Comparison of ENCODE assay signal across 8 cellular contexts in the genomic region with DNA sequence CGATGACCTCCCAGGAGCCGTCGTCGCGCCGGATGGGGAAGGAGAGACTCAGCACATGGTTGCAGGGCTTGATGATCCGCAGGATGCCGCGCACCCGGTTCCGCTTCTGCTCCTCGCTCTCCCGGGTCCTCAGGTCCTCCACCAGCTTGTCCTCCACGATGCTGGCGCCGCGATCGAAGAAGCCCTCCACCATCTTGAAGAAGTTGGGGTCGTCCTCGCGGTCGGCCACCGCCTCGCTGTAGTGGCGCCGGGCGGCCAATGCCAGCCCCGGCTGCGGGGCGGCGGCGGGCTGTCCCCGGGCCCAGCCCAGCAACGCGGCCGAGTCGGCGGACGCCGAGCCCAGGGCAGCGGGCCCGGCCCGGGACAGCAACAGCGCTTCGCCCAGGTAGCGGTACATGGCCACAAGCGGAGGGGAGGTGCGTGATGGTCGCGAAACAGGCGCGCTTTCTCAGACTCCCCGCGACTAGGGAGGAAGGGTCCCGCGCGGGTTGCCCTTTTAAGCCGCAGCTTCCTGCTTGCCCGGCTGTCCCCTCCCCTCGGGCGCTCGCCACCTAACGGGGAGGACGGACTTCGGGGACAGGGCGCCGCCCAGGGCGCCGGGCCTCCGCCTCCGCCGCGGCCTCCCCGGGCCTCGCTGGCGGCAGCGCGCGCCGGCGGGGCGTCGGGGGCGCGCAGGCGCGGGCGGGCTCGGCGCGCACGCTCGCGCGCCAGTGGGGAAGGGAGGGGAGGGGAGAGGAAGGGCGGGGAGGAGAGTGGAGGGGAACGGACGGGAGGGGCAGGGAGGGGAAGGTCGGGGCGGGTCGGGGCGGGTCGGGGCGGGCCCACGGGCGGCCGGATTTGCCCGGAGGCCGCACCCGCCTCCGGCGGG. TPM values are rescaled to one million over a fixed set of nuclear protein-coding genes. Genes with fewer than 3 reads are reported as not detected.
DNase-seq lines count a peak whose midpoint lies in the region; ATAC-seq and TF ChIP-seq lines count a peak whose summit lies in the region.

A gene (minus strand): TSS at position 471 of the 868 bp plus-strand sequence. CDS start 74 bp downstream, at position 397.
A gene with protein sequence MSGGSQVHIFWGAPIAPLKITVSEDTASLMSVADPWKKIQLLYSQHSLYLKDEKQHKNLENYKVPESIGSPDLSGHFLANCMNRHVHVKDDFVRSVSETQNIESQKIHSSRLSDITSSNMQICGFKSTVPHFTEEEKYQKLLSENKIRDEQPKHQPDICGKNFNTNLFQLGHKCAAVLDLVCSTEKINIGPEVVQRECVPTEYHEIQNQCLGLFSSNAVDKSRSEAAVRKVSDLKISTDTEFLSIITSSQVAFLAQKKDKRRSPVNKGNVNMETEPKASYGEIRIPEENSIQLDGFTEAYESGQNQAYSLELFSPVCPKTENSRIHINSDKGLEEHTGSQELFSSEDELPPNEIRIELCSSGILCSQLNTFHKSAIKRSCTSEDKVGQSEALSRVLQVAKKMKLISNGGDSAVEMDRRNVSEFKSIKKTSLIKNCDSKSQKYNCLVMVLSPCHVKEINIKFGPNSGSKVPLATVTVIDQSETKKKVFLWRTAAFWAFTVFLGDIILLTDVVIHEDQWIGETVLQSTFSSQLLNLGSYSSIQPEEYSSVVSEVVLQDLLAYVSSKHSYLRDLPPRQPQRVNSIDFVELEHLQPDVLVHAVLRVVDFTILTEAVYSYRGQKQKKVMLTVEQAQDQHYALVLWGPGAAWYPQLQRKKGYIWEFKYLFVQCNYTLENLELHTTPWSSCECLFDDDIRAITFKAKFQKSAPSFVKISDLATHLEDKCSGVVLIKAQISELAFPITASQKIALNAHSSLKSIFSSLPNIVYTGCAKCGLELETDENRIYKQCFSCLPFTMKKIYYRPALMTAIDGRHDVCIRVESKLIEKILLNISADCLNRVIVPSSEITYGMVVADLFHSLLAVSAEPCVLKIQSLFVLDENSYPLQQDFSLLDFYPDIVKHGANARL (plus strand): TSS at position 834 of the 868 bp plus-strand sequence. CDS start 56,149 bp downstream, outside the sequence.

- H3K9ac ChIP-seq in PC-3 (ENCODE audit: low read length) (peak within 1 kb of the TSS; percentile 89), muscle layer of colon (ENCODE audit: low read length) (peak within 1 kb of the TSS; percentile 35)

- H3K4me3 ChIP-seq in PC-3 (ENCODE audit: low read length) (peak within 1 kb of the TSS; percentile 90), muscle layer of colon (ENCODE audit: low read depth in 1 of 2, low read length in 2 of 2) (peak within 1 kb of the TSS; percentile 72 to 78)

- peaks cover 7% of the 10 kb centered on the region for H3F3A ChIP-seq in PC-3 (ENCODE audit: low read length, unreplicated experiment)

- H3K27ac Mint-ChIP-seq in activated T-cell treated with anti-CD3 and anti-CD28 coated beads, Interleukin-2, amount 50 U/mL, for 24 hours = peak within 1 kb of the TSS; percentile 96

- H3K36me3 Mint-ChIP-seq in activated T-cell treated with anti-CD3 and anti-CD28 coated beads, Interleukin-2, amount 50 U/mL, for 24 hours (ENCODE audit: low read depth) = peaks cover 77% of the 10 kb centered on the region

- peak; percentile 67 for ATAC-seq in GM21367 (IDR thresholded peaks at IDR 0.05; ENCODE audit: unreplicated experiment)
- ATAC-seq in PC-3 = peak; percentile 59
- peak; percentile 84 for ATAC-seq in esophagus mucosa

- TF ChIP-seq CTCF in PC-3 (conservative IDR thresholded peaks at IDR 0.05; ENCODE audit: low read depth, low read length) = no peak

- no peaks in the 10 kb centered on the region for H3K9me2 ChIP-seq in PC-3 (replicated peaks; ENCODE audit: low read length)

- H3K27ac ChIP-seq in PC-3 (ENCODE audit: low read length) = peak within 1 kb of the TSS; percentile 84
- H3K27ac ChIP-seq in muscle layer of colon (ENCODE audit: low read depth, low read length) = peak within 1 kb of the TSS; percentile 95

- no peaks in the 10 kb centered on the region for H3K27me3 Mint-ChIP-seq in activated T-cell treated with anti-CD3 and anti-CD28 coated beads, Interleukin-2, amount 50 U/mL, for 24 hours

- 0 out of 2 replicates have a peak, but pooled peaks cover 2% of the 10 kb centered on the region for H3K36me3 ChIP-seq in PC-3 (ENCODE audit: low read depth, low read length)
- no peaks in the 10 kb centered on the region for H3K36me3 ChIP-seq in muscle layer of colon (ENCODE audit: insufficient read depth, low read length)

- peak; percentile 88 for DNase-seq in D341Med (ENCODE audit: low spot score)
- peak in 75 of 76 experiments; percentile 29 to 97 (median 83) for DNase-seq in HUDEP-2 (lab: John Stamatoyannopoulos, UW; ENCODE audit: unreplicated experiment in 76 of 76)
- DNase-seq in PC-3 = peak; percentile 84
- DNase-seq in activated T-cell treated with anti-CD3 and anti-CD28 coated beads, Interleukin-2, amount 50 U/mL, for 24 hours = peak; percentile 93
- peak; percentile 74 to 84 for DNase-seq in stimulated activated CD8-positive, alpha-beta memory T cell treated with anti-CD3 and anti-CD28 coated beads, Interleukin-7, amount 100 ng/mL, for 4 hours (ENCODE audit: low read depth in 2 of 2)

- peaks cover 36% of the 10 kb centered on the region for H3K4me1 ChIP-seq in PC-3 (ENCODE audit: insufficient read depth, low read length)
- peaks cover 26% of the 10 kb centered on the region for H3K4me1 ChIP-seq in muscle layer of colon (ENCODE audit: insufficient read depth, low read length)

- H2AFZ ChIP-seq in PC-3 (ENCODE audit: low read length) = peak within 1 kb of the TSS; percentile 57

- H3K4me3 Mint-ChIP-seq in activated T-cell treated with anti-CD3 and anti-CD28 coated beads, Interleukin-2, amount 50 U/mL, for 24 hours = peak within 1 kb of the TSS; percentile 95

- H3K4me1 Mint-ChIP-seq in activated T-cell treated with anti-CD3 and anti-CD28 coated beads, Interleukin-2, amount 50 U/mL, for 24 hours (ENCODE audit: low read depth) = peaks cover 47% of the 10 kb centered on the region

- no peaks in the 10 kb centered on the region for H3K9me3 ChIP-seq in PC-3 (ENCODE audit: low read length)
- no peaks in the 10 kb centered on the region for H3K9me3 ChIP-seq in muscle layer of colon (ENCODE audit: low read length)

- H3K27me3 ChIP-seq in PC-3 (ENCODE audit: low read length) (no peaks in the 10 kb centered on the region), muscle layer of colon (ENCODE audit: control insufficient read depth in 1 of 2, insufficient read depth in 2 of 2, low read length in 2 of 2) (no peaks in the 10 kb centered on the region)

- BruUV-seq in PC-3 (replicated peaks; lab: Mats Ljungman, UMichigan) = no TSS peak

- CTCF ChIA-PET in PC-3 (lab: Charles Lee) = interaction anchor here (0.5 to 0.6 kb wide), 2 partner anchors 34 to 155 kb away, joined by 4 to 7 read pairs; no protein-coding TSS in a partner anchor

- peaks cover 8% of the 10 kb centered on the region for H4K20me1 ChIP-seq in PC-3 (ENCODE audit: low read length)

- H3K4me2 ChIP-seq in PC-3 (ENCODE audit: low read length) = peak within 1 kb of the TSS; percentile 98

- intact Hi-C loops in PC-3 (cut with micrococcal nuclease) = loop anchor here (5.0 kb wide), 1 partner anchor 87 kb away; no protein-coding TSS in a partner anchor

- H3K9me3 Mint-ChIP-seq in activated T-cell treated with anti-CD3 and anti-CD28 coated beads, Interleukin-2, amount 50 U/mL, for 24 hours = no peaks in the 10 kb centered on the region

- H3K79me2 ChIP-seq in PC-3 (ENCODE audit: low read length) = peaks cover 88% of the 10 kb centered on the region

- POLR2A ChIA-PET in PC-3 (lab: Charles Lee; ENCODE audit: unreplicated experiment) = no interaction called here

RNA-seq across cellular contexts. Expression of the first gene that starts in this region (rescaled TPM):
- 67.9 and 75.9 TPM in 2 replicates for total RNA-seq in PC-3 (2014; rRNA removed)
- 88.5 TPM for total RNA-seq in esophagus mucosa

RNA-seq across cellular contexts. Expression of the second gene that starts in this region (rescaled TPM):
- total RNA-seq in PC-3 (2014; rRNA removed) (13.0 and 16.0 TPM in 2 replicates), esophagus mucosa (17.7 TPM)

Comparison
In these comparisons a context has a peak if more than half of its experiments do, and no peak if none do; other contexts are left out.
1. Peak in every context shown above with its lines: DNase-seq, ATAC-seq, H3K4me3 ChIP-seq and H3K27ac ChIP-seq.